ENCODE assay signal across 1 cellular context in the genomic region with DNA sequence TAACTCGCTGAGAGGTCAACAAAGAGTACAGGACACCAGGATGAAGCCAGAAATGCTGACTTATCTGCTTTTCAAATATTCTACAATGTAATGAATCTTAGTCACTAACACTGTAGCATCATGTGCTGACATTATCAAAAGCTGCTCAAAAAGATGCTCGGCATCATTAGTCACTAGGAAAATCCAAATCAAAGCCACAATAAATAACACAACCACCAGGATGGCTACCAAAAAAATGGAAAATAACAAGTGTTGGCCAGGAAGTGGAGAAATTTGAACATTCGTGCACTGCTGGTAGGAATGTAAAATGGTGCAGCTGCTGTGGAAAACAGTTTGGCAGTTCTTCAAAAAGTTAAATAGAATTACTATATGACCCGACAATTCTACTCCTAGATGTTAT.
TF ChIP-seq lines count a peak whose summit lies in the region.

No MANE protein-coding gene starts in this region.

TF ChIP-seq in HepG2, 621 proteins besides CTCF, POLR2A, EP300 and RAD21:
- TF ChIP-seq, protein P1, sequence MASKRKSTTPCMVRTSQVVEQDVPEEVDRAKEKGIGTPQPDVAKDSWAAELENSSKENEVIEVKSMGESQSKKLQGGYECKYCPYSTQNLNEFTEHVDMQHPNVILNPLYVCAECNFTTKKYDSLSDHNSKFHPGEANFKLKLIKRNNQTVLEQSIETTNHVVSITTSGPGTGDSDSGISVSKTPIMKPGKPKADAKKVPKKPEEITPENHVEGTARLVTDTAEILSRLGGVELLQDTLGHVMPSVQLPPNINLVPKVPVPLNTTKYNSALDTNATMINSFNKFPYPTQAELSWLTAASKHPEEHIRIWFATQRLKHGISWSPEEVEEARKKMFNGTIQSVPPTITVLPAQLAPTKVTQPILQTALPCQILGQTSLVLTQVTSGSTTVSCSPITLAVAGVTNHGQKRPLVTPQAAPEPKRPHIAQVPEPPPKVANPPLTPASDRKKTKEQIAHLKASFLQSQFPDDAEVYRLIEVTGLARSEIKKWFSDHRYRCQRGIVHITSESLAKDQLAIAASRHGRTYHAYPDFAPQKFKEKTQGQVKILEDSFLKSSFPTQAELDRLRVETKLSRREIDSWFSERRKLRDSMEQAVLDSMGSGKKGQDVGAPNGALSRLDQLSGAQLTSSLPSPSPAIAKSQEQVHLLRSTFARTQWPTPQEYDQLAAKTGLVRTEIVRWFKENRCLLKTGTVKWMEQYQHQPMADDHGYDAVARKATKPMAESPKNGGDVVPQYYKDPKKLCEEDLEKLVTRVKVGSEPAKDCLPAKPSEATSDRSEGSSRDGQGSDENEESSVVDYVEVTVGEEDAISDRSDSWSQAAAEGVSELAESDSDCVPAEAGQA (IDR thresholded peaks at IDR 0.05; ENCODE audit: low read depth), result no peak
- TF ChIP-seq, protein P1 (CRISPR knock-in tag; IDR thresholded peaks at IDR 0.05; ENCODE audit: borderline replicate concordance), result no peak
- TF ChIP-seq SKI (IDR thresholded peaks at IDR 0.05; ENCODE audit: partially characterized antibody) (no peak), NFE2L2 (IDR thresholded peaks at IDR 0.05; ENCODE audit: low read length) (no peak), RBAK (CRISPR knock-in tag; IDR thresholded peaks at IDR 0.05) (no peak), RXRA (CRISPR knock-in tag; IDR thresholded peaks at IDR 0.05) (no peak), IKZF4 (CRISPR knock-in tag; IDR thresholded peaks at IDR 0.05; ENCODE audit: borderline replicate concordance, low read depth, not compliant biosample characterization) (no peak), MTA3 (CRISPR knock-in tag; IDR thresholded peaks at IDR 0.05) (no peak), ZNF337 (CRISPR knock-in tag; IDR thresholded peaks at IDR 0.05; ENCODE audit: borderline replicate concordance, low read depth) (no peak), JDP2 (CRISPR knock-in tag; IDR thresholded peaks at IDR 0.05; ENCODE audit: borderline replicate concordance) (no peak)
- TF ChIP-seq, protein P2, sequence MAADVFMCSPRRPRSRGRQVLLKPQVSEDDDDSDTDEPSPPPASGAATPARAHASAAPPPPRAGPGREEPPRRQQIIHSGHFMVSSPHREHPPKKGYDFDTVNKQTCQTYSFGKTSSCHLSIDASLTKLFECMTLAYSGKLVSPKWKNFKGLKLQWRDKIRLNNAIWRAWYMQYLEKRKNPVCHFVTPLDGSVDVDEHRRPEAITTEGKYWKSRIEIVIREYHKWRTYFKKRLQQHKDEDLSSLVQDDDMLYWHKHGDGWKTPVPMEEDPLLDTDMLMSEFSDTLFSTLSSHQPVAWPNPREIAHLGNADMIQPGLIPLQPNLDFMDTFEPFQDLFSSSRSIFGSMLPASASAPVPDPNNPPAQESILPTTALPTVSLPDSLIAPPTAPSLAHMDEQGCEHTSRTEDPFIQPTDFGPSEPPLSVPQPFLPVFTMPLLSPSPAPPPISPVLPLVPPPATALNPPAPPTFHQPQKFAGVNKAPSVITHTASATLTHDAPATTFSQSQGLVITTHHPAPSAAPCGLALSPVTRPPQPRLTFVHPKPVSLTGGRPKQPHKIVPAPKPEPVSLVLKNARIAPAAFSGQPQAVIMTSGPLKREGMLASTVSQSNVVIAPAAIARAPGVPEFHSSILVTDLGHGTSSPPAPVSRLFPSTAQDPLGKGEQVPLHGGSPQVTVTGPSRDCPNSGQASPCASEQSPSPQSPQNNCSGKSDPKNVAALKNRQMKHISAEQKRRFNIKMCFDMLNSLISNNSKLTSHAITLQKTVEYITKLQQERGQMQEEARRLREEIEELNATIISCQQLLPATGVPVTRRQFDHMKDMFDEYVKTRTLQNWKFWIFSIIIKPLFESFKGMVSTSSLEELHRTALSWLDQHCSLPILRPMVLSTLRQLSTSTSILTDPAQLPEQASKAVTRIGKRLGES (CRISPR knock-in tag; IDR thresholded peaks at IDR 0.05; ENCODE audit: borderline replicate concordance), result no peak
- TF ChIP-seq, protein P3, sequence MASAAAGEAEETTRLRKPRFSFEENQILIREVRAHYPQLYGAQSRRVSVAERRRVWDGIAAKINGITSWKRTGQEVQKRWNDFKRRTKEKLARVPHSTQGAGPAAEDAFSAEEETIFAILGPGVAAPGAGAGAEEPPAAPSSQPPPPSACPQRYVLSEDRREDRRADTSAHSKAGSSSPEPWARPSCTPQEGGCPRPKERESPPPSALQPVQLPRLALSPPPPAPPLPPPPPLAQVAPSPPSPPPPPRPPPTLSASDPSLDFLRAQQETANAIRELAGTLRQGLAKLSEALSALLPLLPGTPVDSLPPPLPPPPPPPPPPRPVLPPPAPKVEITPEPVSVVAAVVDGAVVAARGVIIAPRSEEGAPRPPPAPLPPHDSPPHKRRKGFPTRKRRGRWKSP (CRISPR knock-in tag; IDR thresholded peaks at IDR 0.05), result no peak
TF ChIP-seq in HepG2: peak in this region for 0.
